In the genomic region with DNA sequence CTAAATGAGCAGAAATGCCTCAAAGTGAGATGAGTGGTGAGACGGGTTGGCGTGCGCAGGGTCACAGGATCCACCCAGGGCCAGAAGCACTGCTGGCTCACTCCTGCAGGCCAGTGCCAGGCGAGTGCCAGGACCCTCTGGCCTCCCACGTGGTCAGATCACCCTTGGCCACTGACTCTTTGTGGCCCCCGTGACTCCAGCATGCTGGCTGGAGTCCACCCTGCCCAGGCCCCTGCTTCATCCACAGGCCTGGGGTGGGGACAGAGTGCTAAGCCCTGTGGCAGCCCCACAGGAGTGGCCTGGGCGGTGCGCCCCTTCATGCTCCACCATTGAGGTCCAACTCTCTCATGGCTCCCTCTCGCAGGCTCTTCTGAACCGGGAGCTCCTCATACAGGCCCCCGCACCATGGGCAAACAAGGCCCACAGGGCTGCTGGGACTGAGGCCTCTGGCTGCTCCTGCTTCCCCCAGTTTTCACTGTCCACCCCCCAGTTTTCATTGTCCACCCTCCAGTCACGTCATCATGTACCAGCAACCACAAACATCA, we compare ENCODE assay signal across 22 cellular contexts.
"Had no signal": no experiment of that assay in that cellular context is flagged by ENCODE, and none has a peak within 500 bp of the region (broad histone marks: within the 10 kb centered on the region; RNA-seq: fewer than 3 reads in every experiment).

No MANE protein-coding gene starts in this region.

- H3K27me3 Mint-ChIP-seq: activated CD4-positive, alpha-beta memory T cell treated with anti-CD3 and anti-CD28 coated beads, Interleukin-2, amount 10 ng/mL, durations not matched to agents 7 days and 5 days; activated CD4-positive, alpha-beta T cell treated with anti-CD3 and anti-CD28 coated beads, Interleukin-2, amount 10 ng/mL, durations not matched to agents 24 days and 14 days; activated naive CD4-positive, alpha-beta T cell treated with anti-CD3 and anti-CD28 coated beads, Interleukin-2, amount 10 ng/mL, durations not matched to agents 7 days and 5 days; activated naive CD8-positive, alpha-beta T cell treated with anti-CD3 and anti-CD28 coated beads, Interleukin-2, amount 50 U/mL, for 24 hours had no signal

- H3K4me1 ChIP-seq: body of pancreas, right lobe of liver, testis had no signal

- H3K4me3 Mint-ChIP-seq: activated CD4-positive, alpha-beta memory T cell treated with anti-CD3 and anti-CD28 coated beads, Interleukin-2, amount 10 ng/mL, durations not matched to agents 7 days and 5 days; activated CD4-positive, alpha-beta T cell treated with anti-CD3 and anti-CD28 coated beads, Interleukin-2, amount 10 ng/mL, durations not matched to agents 24 days and 14 days; activated naive CD4-positive, alpha-beta T cell treated with anti-CD3 and anti-CD28 coated beads, Interleukin-2, amount 10 ng/mL, durations not matched to agents 7 days and 5 days; activated naive CD8-positive, alpha-beta T cell treated with anti-CD3 and anti-CD28 coated beads, Interleukin-2, amount 50 U/mL, for 24 hours; activated T-cell treated with anti-CD3 and anti-CD28 coated beads, Interleukin-2, amount 50 U/mL, for 72 hours had no signal

- H3K36me3 ChIP-seq: cardiac muscle cell, right lobe of liver had no signal

- H3K4me2 ChIP-seq: hepatocyte had no signal

- H3K4me3 ChIP-seq: body of pancreas, cardiac muscle cell, hepatocyte, right lobe of liver, testis had no signal

- H3K9me3 ChIP-seq: body of pancreas, right lobe of liver, testis had no signal

- H3K27me3 ChIP-seq: body of pancreas, cardiac muscle cell, hepatocyte, right lobe of liver, testis had no signal

- ATAC-seq: activated CD4-positive, CD25-positive, alpha-beta regulatory T cell treated with anti-CD3 and anti-CD28 coated beads, Interleukin-2, amount 50 U/mL, for 24 hours; activated naive CD8-positive, alpha-beta T cell treated with anti-CD3 and anti-CD28 coated beads, Interleukin-2, amount 50 U/mL, for 24 hours; activated T-cell treated with anti-CD3 and anti-CD28 coated beads, Interleukin-2, amount 50 U/mL, for 72 hours; body of pancreas had no signal

- H3K27ac Mint-ChIP-seq: activated CD4-positive, alpha-beta memory T cell treated with anti-CD3 and anti-CD28 coated beads, Interleukin-2, amount 10 ng/mL, durations not matched to agents 7 days and 5 days; activated naive CD4-positive, alpha-beta T cell treated with anti-CD3 and anti-CD28 coated beads, Interleukin-2, amount 10 ng/mL, durations not matched to agents 7 days and 5 days; activated naive CD8-positive, alpha-beta T cell treated with anti-CD3 and anti-CD28 coated beads, Interleukin-2, amount 50 U/mL, for 24 hours; activated T-cell treated with anti-CD3 and anti-CD28 coated beads, Interleukin-2, amount 50 U/mL, for 72 hours had no signal

- H3K27ac ChIP-seq: body of pancreas, cardiac muscle cell, hepatocyte, right lobe of liver, testis had no signal

- DNase-seq: activated CD4-positive, alpha-beta memory T cell treated with anti-CD3 and anti-CD28 coated beads, Interleukin-2, amount 10 ng/mL, durations not matched to agents 7 days and 5 days; activated CD4-positive, alpha-beta T cell treated with anti-CD3 and anti-CD28 coated beads, Interleukin-2, amount 10 ng/mL, durations not matched to agents 24 days and 14 days; activated effector memory CD4-positive, alpha-beta T cell treated with anti-CD3 and anti-CD28 coated beads, Interleukin-2, amount 50 U/mL, for 16 hours; activated naive CD4-positive, alpha-beta T cell treated with anti-CD3 and anti-CD28 coated beads, Interleukin-2, amount 10 ng/mL, durations not matched to agents 7 days and 5 days; activated naive CD8-positive, alpha-beta T cell treated with anti-CD3 and anti-CD28 coated beads, Interleukin-2, amount 50 U/mL, for 24 hours; activated T-cell treated with anti-CD3 and anti-CD28 coated beads, Interleukin-2, amount 50 U/mL, for 72 hours; body of pancreas; effector CD4-positive, alpha-beta T cell; glutamatergic neuron; occipital lobe; posterior cingulate gyrus; right lobe of liver; small intestine; stimulated activated CD4-positive, alpha-beta T cell treated with anti-CD3 and anti-CD28 coated beads, Interleukin-15, amount 100 ng/mL, for 24 hours; stimulated activated CD4-positive, alpha-beta T cell treated with anti-CD3 and anti-CD28 coated beads, Interleukin-2, amount 100 ng/mL, for 48 hours; stimulated activated CD8-positive, alpha-beta memory T cell treated with anti-CD3 and anti-CD28 coated beads, Interleukin-4, amount 100 ng/mL, for 48 hours; stimulated activated naive CD4-positive, alpha-beta T cell; T-helper 2 cell; testis had no signal

- H3K9me3 Mint-ChIP-seq: activated CD4-positive, alpha-beta T cell treated with anti-CD3 and anti-CD28 coated beads, Interleukin-2, amount 10 ng/mL, durations not matched to agents 24 days and 14 days had no signal

- H2AFZ ChIP-seq: hepatocyte had no signal
